Comparison of ENCODE assay signal across 6 cellular contexts in genomic region chr1:983736-984475, GRCh38. TPM values are rescaled to one million over a fixed set of nuclear protein-coding genes. Genes with fewer than 3 reads are reported as not detected.
DNase-seq lines count a peak whose midpoint lies in the region.

No MANE protein-coding gene starts in this region.

- H3K9me3 ChIP-seq in skeletal muscle satellite cell (replicated peaks; ENCODE audit: low read length) = no peaks in the 10 kb centered on the region

- H3K36me3 ChIP-seq in skeletal muscle satellite cell (ENCODE audit: insufficient read depth, low read length) = no peaks in the 10 kb centered on the region

- no peak overlapping the region for H3K9ac ChIP-seq in skeletal muscle satellite cell (ENCODE audit: low read depth, low read length)

- no peak overlapping the region for H3K4me3 ChIP-seq in skeletal muscle satellite cell (ENCODE audit: low read length)

- DNase-seq in EH (ENCODE audit: low read depth) (peak; percentile 42), T-helper 1 cell (peak in 3 of 5 donors; percentile 50 to 53 (median 52)), ecto neural progenitor cell (ENCODE audit: low spot score) (peak; percentile 83), NCI-H2029 (lab: John Stamatoyannopoulos, UW) (no peak), medulla oblongata (ENCODE audit: extremely low spot score) (no peak)

- no peaks in the 10 kb centered on the region for H3K4me1 ChIP-seq in skeletal muscle satellite cell (ENCODE audit: control insufficient read depth, insufficient read depth, low read length)

- H3K27me3 ChIP-seq in skeletal muscle satellite cell (ENCODE audit: control insufficient read depth, insufficient read depth, low read length) = peaks cover 61% of the 10 kb centered on the region

- H3K4me2 ChIP-seq in skeletal muscle satellite cell (ENCODE audit: low read length) = peak overlapping the region; percentile 64

RNA-seq across cellular contexts. Expression of gene PERM1, which starts 2.0 kb away (rescaled TPM):
- total RNA-seq in skeletal muscle satellite cell (2012; rRNA removed) = not detected in 2 replicates

RNA-seq across cellular contexts. Expression of gene HES4, which starts 16.0 kb away (rescaled TPM):
- total RNA-seq in skeletal muscle satellite cell (2012; rRNA removed) = 0.51 TPM in 1 of 2 replicates, not detected in the other

RNA-seq across cellular contexts. Expression of gene PLEKHN1, which starts 17.6 kb away (rescaled TPM):
- total RNA-seq in skeletal muscle satellite cell (2012; rRNA removed) = 1.3 TPM in 2 replicates

RNA-seq across cellular contexts. Expression of gene KLHL17, which starts 23.5 kb away (rescaled TPM):
- 12.7 and 13.9 TPM in 2 replicates for total RNA-seq in skeletal muscle satellite cell (2012; rRNA removed)

RNA-seq across cellular contexts. Expression of gene NOC2L, which starts 24.9 kb away (rescaled TPM):
- 137 and 144 TPM in 2 replicates for total RNA-seq in skeletal muscle satellite cell (2012; rRNA removed)

Comparison
In these comparisons a context has a peak if more than half of its experiments do, and no peak if none do; other contexts are left out.
1. DNase-seq: peak in EH (single experiment), T-helper 1 cell (3 of 5) and ecto neural progenitor cell (single experiment); none in NCI-H2029 (single experiment) and medulla oblongata (single experiment).